ENCODE assay signal across 18 cellular contexts in genomic region chr7:84705701-84706100, GRCh38.
"Had no signal": no experiment of that assay in that cellular context is flagged by ENCODE, and none has a peak within 500 bp of the region (broad histone marks: within the 10 kb centered on the region; RNA-seq: fewer than 3 reads in every experiment).

No MANE protein-coding gene starts in this region.

- H3K36me3 Mint-ChIP-seq: activated naive CD8-positive, alpha-beta T cell treated with anti-CD3 and anti-CD28 coated beads, Interleukin-2, amount 10 ng/mL, durations not matched to agents 7 days and 5 days had no signal

- ATAC-seq: activated CD4-positive, CD25-positive, alpha-beta regulatory T cell treated with anti-CD3 and anti-CD28 coated beads, Interleukin-2, amount 50 U/mL, for 24 hours; effector memory CD8-positive, alpha-beta T cell; right cardiac atrium; stimulated activated naive CD8-positive, alpha-beta T cell treated with anti-CD3 and anti-CD28 coated beads, Interleukin-15, Interleukin-2, amounts not matched to agents 100 U/mL and 50 U/mL, for 24 hours had no signal

- H3K27ac Mint-ChIP-seq: activated naive CD8-positive, alpha-beta T cell treated with anti-CD3 and anti-CD28 coated beads, Interleukin-2, amount 10 ng/mL, durations not matched to agents 7 days and 5 days; dendritic cell treated with granulocyte-macrophage colony-stimulating factor and Interleukin-4, amounts not matched to agents 40 ng/mL and 50 ng/mL, for 4 days; effector memory CD8-positive, alpha-beta T cell; nephron; progenitor cell of endocrine pancreas had no signal

- H3K27me3 ChIP-seq: brain microvascular endothelial cell had no signal

- H3K27me3 Mint-ChIP-seq: activated naive CD8-positive, alpha-beta T cell treated with anti-CD3 and anti-CD28 coated beads, Interleukin-2, amount 10 ng/mL, durations not matched to agents 7 days and 5 days; dendritic cell treated with granulocyte-macrophage colony-stimulating factor and Interleukin-4, amounts not matched to agents 40 ng/mL and 50 ng/mL, for 4 days; effector memory CD8-positive, alpha-beta T cell; progenitor cell of endocrine pancreas had no signal

- H3K4me1 Mint-ChIP-seq: activated naive CD8-positive, alpha-beta T cell treated with anti-CD3 and anti-CD28 coated beads, Interleukin-2, amount 10 ng/mL, durations not matched to agents 7 days and 5 days; nephron had no signal

- DNase-seq: activated CD4-positive, alpha-beta T cell treated with anti-CD3 and anti-CD28 coated beads, Interleukin-2, amount 50 U/mL, for 1 hour; activated CD8-positive, alpha-beta memory T cell treated with anti-CD3 and anti-CD28 coated beads for 24 hours; activated naive CD8-positive, alpha-beta T cell treated with anti-CD3 and anti-CD28 coated beads, Interleukin-2, amount 10 ng/mL, durations not matched to agents 7 days and 5 days; anterior cingulate cortex; brain microvascular endothelial cell; cerebellar nuclear complex; effector memory CD8-positive, alpha-beta T cell; kidney glomerular epithelial cell; nucleus accumbens; right cardiac atrium; stimulated activated CD4-positive, alpha-beta T cell treated with anti-CD3 and anti-CD28 coated beads, Interleukin-4, amount 100 ng/mL, for 4 hours; stimulated activated CD8-positive, alpha-beta memory T cell treated with anti-CD3 and anti-CD28 coated beads, Interleukin-4, amount 100 ng/mL, for 48 hours; stimulated activated naive CD8-positive, alpha-beta T cell treated with anti-CD3 and anti-CD28 coated beads, Interleukin-15, Interleukin-2, amounts not matched to agents 100 U/mL and 50 U/mL, for 24 hours; trophoblast cell had no signal

- H3K4me3 Mint-ChIP-seq: activated naive CD8-positive, alpha-beta T cell treated with anti-CD3 and anti-CD28 coated beads, Interleukin-2, amount 10 ng/mL, durations not matched to agents 7 days and 5 days; dendritic cell treated with granulocyte-macrophage colony-stimulating factor and Interleukin-4, amounts not matched to agents 40 ng/mL and 50 ng/mL, for 4 days; effector memory CD8-positive, alpha-beta T cell; nephron had no signal

- H3K27ac ChIP-seq: brain microvascular endothelial cell had no signal

- H3K36me3 ChIP-seq: brain microvascular endothelial cell had no signal

- H3K9me3 Mint-ChIP-seq: activated naive CD8-positive, alpha-beta T cell treated with anti-CD3 and anti-CD28 coated beads, Interleukin-2, amount 10 ng/mL, durations not matched to agents 7 days and 5 days; dendritic cell treated with granulocyte-macrophage colony-stimulating factor and Interleukin-4, amounts not matched to agents 40 ng/mL and 50 ng/mL, for 4 days had no signal
